In the genomic region with DNA sequence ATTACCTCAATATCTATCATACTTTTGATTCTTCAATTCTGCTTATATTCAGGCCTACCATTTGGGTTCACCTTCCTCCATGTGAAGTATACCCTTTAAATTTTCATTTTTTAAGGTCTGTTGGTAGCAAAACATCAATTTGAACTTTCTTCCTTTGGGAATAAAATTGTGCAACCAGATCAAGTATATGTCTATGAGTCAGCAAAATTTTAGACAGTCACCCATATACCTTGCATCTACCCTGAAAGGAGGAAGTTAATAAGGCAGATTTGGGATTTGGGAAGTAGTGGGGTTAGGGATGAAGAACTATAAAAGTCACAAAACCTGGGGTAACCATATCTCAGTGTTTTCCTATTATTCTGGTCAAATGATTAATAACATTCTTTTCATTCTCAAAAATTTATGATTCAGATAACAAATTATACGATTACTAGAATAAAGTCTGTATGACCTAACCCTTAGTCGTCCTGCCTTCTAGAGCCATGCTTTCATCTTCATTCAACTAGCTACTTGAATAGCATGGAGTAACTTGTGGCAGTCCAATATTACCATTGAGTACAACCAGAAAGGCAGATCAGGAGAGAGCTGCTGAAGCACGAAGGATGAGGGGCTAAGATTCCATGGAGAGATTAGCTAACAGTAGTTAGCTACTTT, we compare ENCODE assay signal across 20 cellular contexts. TPM values are rescaled to one million over a fixed set of nuclear protein-coding genes. Genes with fewer than 3 reads are reported as not detected.
DNase-seq lines count a peak whose midpoint lies in the region; ATAC-seq and TF ChIP-seq lines count a peak whose summit lies in the region.
"Had no signal": no experiment of that assay in that cellular context is flagged by ENCODE, and none has a peak within 500 bp of the region (broad histone marks: within the 10 kb centered on the region; RNA-seq: fewer than 3 reads in every experiment).

No MANE protein-coding gene starts in this region.

- no peaks in the 10 kb centered on the region for H3K79me2 ChIP-seq in GM23248 (ENCODE audit: insufficient read depth)

- no peak overlapping the region for H3K4me3 Mint-ChIP-seq in activated naive CD4-positive, alpha-beta T cell treated with anti-CD3 and anti-CD28 coated beads, Interleukin-2, amount 10 ng/mL, durations not matched to agents 7 days and 5 days
- H3K4me3 Mint-ChIP-seq: CD8-positive, alpha-beta memory T cell; H9 had no signal

- H3K36me3 ChIP-seq in GM23248 (ENCODE audit: low read depth): no peaks in the 10 kb centered on the region

- in situ Hi-C loops in GM23248 (cut with MboI): no loop called here

- H3K4me1 ChIP-seq in GM23248 (ENCODE audit: insufficient read depth): peaks cover 40% of the 10 kb centered on the region

- peaks cover 5% of the 10 kb centered on the region for H3K27me3 Mint-ChIP-seq in activated naive CD4-positive, alpha-beta T cell treated with anti-CD3 and anti-CD28 coated beads, Interleukin-2, amount 10 ng/mL, durations not matched to agents 7 days and 5 days

- H3K36me3 Mint-ChIP-seq in activated naive CD4-positive, alpha-beta T cell treated with anti-CD3 and anti-CD28 coated beads, Interleukin-2, amount 10 ng/mL, durations not matched to agents 7 days and 5 days: no peaks in the 10 kb centered on the region
- H3K36me3 Mint-ChIP-seq: CD8-positive, alpha-beta memory T cell had no signal

- CTCF ChIA-PET in activated naive CD4-positive, alpha-beta T cell treated with anti-CD3 and anti-CD28 coated beads, Interleukin-2, amount 10 ng/mL, durations not matched to agents 7 days and 5 days (lab: Charles Lee): no interaction called here

- H2AFZ ChIP-seq in GM23248: no peak overlapping the region

- no peak for TF ChIP-seq CTCF in epithelial cell of esophagus (IDR thresholded peaks at IDR 0.05; ENCODE audit: insufficient read depth, low read depth, low read length, missing control alignments)

- no peaks in the 10 kb centered on the region for H3K9me2 ChIP-seq in GM23248 (ENCODE audit: insufficient read depth)

- no peak for ATAC-seq in GM21576 (IDR thresholded peaks at IDR 0.05; ENCODE audit: unreplicated experiment)

- no peaks in the 10 kb centered on the region for H3K9me3 ChIP-seq in GM23248 (ENCODE audit: low read depth)

- peak; percentile 53 for DNase-seq in GM23248
- peak; percentile 80 for DNase-seq in OCI-M1 (lab: John Stamatoyannopoulos, UW)
- DNase-seq in epithelial cell of esophagus (ENCODE audit: low read depth): peak; percentile 38
- DNase-seq in kidney tubule cell (ENCODE audit: low spot score): peak; percentile 35
- DNase-seq in NCI-H2107 treated with DMSO at 0.1 percent for 48 hours (lab: John Stamatoyannopoulos, UW; ENCODE audit: unreplicated experiment): no peak
- DNase-seq in activated naive CD4-positive, alpha-beta T cell treated with anti-CD3 and anti-CD28 coated beads, Interleukin-2, amount 10 ng/mL, durations not matched to agents 7 days and 5 days: no peak
- DNase-seq: ACHN; C1 segment of cervical spinal cord; CD8-positive, alpha-beta memory T cell; DMS53; H9; NCI-H1105 treated with DMSO at 0.1 percent for 48 hours; NCI-H1694; NCI-H510A; NCI-H748 treated with DMSO at 0.1 percent for 48 hours; NK-92 treated with Interleukin-12 subunit alpha and Interleukin-12 subunit beta, amount 100 ng/mL, for 24 hours; SHP77 had no signal

- H3K27me3 ChIP-seq in GM23248 (replicated peaks; ENCODE audit: insufficient read depth): no peaks in the 10 kb centered on the region

- H3K4me3 ChIP-seq in GM23248: no peak overlapping the region
- no peak overlapping the region for H3K4me3 ChIP-seq in epithelial cell of esophagus (ENCODE audit: low read length)
- H3K4me3 ChIP-seq: SK-N-MC had no signal

- H3K4me2 ChIP-seq in GM23248 (ENCODE audit: unreplicated experiment): no peak overlapping the region

- no peak overlapping the region for H3K27ac ChIP-seq in GM23248
- H3K27ac ChIP-seq: HL-60, SK-N-MC had no signal

- no peak overlapping the region for H3K27ac Mint-ChIP-seq in activated naive CD4-positive, alpha-beta T cell treated with anti-CD3 and anti-CD28 coated beads, Interleukin-2, amount 10 ng/mL, durations not matched to agents 7 days and 5 days
- H3K27ac Mint-ChIP-seq: CD8-positive, alpha-beta memory T cell had no signal

- H3F3A ChIP-seq in GM23248 (ENCODE audit: insufficient read depth): peaks cover 43% of the 10 kb centered on the region

- H3K4me1 Mint-ChIP-seq in activated naive CD4-positive, alpha-beta T cell treated with anti-CD3 and anti-CD28 coated beads, Interleukin-2, amount 10 ng/mL, durations not matched to agents 7 days and 5 days: no peaks in the 10 kb centered on the region
- H3K4me1 Mint-ChIP-seq: CD8-positive, alpha-beta memory T cell had no signal

- H4K20me1 ChIP-seq in GM23248 (ENCODE audit: insufficient read depth): no peaks in the 10 kb centered on the region

- WGBS in GM23248 (ENCODE audit: low coverage in 1 of 2, low lambda C conversion rate in 2 of 2, missing lambda C conversion rate in 2 of 2), 2 experiments: 49 to 52% methylated on average over 3 of the region's 3 CpGs

- H3K9me3 Mint-ChIP-seq in activated naive CD4-positive, alpha-beta T cell treated with anti-CD3 and anti-CD28 coated beads, Interleukin-2, amount 10 ng/mL, durations not matched to agents 7 days and 5 days: peaks cover 18% of the 10 kb centered on the region

- no peak overlapping the region for H3K9ac ChIP-seq in GM23248

RNA-seq across cellular contexts. Expression of gene IL33, which starts 2.8 kb away (rescaled TPM):
- total RNA-seq in GM23248 (2014; rRNA removed; shearing (Covaris generic)): 3.8 and 4.7 TPM in 2 replicates
- 2.2 and 2.9 TPM in 2 replicates for polyA plus RNA-seq in GM23248 (2016; fragmentation: Nextera tagmentation; extraction: Ambion mirVana)
- total RNA-seq: CD8-positive, alpha-beta memory T cell; H9 had no signal
- polyA plus RNA-seq: CD8-positive, alpha-beta memory T cell had no signal

Comparison
In these comparisons a context has a peak if more than half of its experiments do, and no peak if none do; other contexts are left out.
1. DNase-seq: peak in GM23248 (single experiment), OCI-M1 (single experiment), epithelial cell of esophagus (single experiment) and kidney tubule cell (single experiment); none in NCI-H2107 treated with DMSO at 0.1 percent for 48 hours (single experiment) and activated naive CD4-positive, alpha-beta T cell treated with anti-CD3 and anti-CD28 coated beads, Interleukin-2, amount 10 ng/mL, durations not matched to agents 7 days and 5 days (single experiment).